ENCODE assay signal across 5 cellular contexts in the genomic region with DNA sequence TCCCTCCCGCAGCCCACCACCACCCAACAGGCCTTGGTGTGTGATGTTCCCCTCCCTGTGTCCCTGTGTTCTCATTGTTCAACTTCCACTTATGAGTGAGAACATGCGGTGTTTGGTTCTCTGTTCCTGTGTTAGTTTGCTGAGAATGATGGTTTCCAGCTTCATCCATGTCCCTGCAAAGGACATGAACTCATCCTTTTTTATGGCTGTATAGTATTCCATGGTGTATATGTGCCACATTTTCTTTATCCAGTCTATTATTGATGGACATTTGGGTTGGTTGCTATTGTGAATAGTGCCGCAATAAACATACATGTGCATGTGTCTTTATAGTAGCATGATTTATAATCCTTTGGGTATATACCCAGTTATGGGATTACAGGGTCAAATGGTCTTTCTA. TPM values are rescaled to one million over a fixed set of nuclear protein-coding genes. Genes with fewer than 3 reads are reported as not detected.
"Had no signal": no experiment of that assay in that cellular context is flagged by ENCODE, and none has a peak within 500 bp of the region (broad histone marks: within the 10 kb centered on the region; RNA-seq: fewer than 3 reads in every experiment).

No MANE protein-coding gene starts in this region.

RNA-seq across cellular contexts. Expression of a gene that starts 59.1 kb away (rescaled TPM):
- total RNA-seq: activated CD4-positive, alpha-beta memory T cell treated with anti-CD3 and anti-CD28 coated beads for 36 hours; activated CD4-positive, alpha-beta T cell treated with anti-CD3 and anti-CD28 coated beads, Interleukin-2, amount 10 ng/mL, durations not matched to agents 24 days and 14 days; activated CD8-positive, alpha-beta memory T cell treated with anti-CD3 and anti-CD28 coated beads for 36 hours; T-helper 1 cell treated with Interleukin-12 subunit alpha and Interleukin-12 subunit beta and Interleukin-4 antibody, amounts not matched to agents 30 ng/mL and 1 ng/mL, for 36 hours; T-helper 2 cell treated with Interferon-gamma antibody and Interleukin-4, amounts not matched to agents 100 ng/mL and 5 ng/mL, for 36 hours had no signal
